In the genomic region with DNA sequence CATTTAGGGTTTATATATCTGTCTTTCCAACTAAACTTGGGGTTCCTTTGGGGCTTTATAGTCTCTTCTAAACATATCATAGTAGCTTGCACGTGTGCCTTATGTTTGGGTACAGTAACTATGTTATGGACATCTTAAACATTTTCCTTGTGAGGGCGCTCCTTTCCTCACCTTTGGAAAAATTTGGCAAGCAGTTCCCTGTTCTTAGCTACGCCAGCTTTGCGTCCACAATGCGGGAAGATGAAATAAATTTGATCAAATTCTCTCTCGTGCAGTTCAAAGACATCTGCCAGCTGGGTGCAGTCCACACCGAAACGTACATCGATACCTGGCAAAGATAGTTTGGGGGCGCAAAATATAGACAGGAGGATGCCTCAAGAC, we compare ENCODE assay signal across 1 cellular context.
TF ChIP-seq lines count a peak whose summit lies in the region.

No MANE protein-coding gene starts in this region.

TF ChIP-seq in GM23338, 12 proteins besides CTCF, POLR2A, EP300 and RAD21 (continued from another document):
- TF ChIP-seq, protein P1, sequence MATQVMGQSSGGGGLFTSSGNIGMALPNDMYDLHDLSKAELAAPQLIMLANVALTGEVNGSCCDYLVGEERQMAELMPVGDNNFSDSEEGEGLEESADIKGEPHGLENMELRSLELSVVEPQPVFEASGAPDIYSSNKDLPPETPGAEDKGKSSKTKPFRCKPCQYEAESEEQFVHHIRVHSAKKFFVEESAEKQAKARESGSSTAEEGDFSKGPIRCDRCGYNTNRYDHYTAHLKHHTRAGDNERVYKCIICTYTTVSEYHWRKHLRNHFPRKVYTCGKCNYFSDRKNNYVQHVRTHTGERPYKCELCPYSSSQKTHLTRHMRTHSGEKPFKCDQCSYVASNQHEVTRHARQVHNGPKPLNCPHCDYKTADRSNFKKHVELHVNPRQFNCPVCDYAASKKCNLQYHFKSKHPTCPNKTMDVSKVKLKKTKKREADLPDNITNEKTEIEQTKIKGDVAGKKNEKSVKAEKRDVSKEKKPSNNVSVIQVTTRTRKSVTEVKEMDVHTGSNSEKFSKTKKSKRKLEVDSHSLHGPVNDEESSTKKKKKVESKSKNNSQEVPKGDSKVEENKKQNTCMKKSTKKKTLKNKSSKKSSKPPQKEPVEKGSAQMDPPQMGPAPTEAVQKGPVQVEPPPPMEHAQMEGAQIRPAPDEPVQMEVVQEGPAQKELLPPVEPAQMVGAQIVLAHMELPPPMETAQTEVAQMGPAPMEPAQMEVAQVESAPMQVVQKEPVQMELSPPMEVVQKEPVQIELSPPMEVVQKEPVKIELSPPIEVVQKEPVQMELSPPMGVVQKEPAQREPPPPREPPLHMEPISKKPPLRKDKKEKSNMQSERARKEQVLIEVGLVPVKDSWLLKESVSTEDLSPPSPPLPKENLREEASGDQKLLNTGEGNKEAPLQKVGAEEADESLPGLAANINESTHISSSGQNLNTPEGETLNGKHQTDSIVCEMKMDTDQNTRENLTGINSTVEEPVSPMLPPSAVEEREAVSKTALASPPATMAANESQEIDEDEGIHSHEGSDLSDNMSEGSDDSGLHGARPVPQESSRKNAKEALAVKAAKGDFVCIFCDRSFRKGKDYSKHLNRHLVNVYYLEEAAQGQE (IDR thresholded peaks at IDR 0.05; ENCODE audit: unreplicated experiment), result no peak
- no peak for TF ChIP-seq POLR2AphosphoS5 (IDR thresholded peaks at IDR 0.05; ENCODE audit: low read depth)
- TF ChIP-seq JUNB (IDR thresholded peaks at IDR 0.05; ENCODE audit: unreplicated experiment), result no peak
- no peak for TF ChIP-seq EZH2 (IDR thresholded peaks at IDR 0.05; ENCODE audit: low read depth, unreplicated experiment)
- TF ChIP-seq CREB1 (CRISPR knock-in tag; IDR thresholded peaks at IDR 0.05; ENCODE audit: low read depth), result no peak
- no peak for TF ChIP-seq EZH2phosphoT487 (IDR thresholded peaks at IDR 0.05; ENCODE audit: unreplicated experiment)
- TF ChIP-seq, protein P2, sequence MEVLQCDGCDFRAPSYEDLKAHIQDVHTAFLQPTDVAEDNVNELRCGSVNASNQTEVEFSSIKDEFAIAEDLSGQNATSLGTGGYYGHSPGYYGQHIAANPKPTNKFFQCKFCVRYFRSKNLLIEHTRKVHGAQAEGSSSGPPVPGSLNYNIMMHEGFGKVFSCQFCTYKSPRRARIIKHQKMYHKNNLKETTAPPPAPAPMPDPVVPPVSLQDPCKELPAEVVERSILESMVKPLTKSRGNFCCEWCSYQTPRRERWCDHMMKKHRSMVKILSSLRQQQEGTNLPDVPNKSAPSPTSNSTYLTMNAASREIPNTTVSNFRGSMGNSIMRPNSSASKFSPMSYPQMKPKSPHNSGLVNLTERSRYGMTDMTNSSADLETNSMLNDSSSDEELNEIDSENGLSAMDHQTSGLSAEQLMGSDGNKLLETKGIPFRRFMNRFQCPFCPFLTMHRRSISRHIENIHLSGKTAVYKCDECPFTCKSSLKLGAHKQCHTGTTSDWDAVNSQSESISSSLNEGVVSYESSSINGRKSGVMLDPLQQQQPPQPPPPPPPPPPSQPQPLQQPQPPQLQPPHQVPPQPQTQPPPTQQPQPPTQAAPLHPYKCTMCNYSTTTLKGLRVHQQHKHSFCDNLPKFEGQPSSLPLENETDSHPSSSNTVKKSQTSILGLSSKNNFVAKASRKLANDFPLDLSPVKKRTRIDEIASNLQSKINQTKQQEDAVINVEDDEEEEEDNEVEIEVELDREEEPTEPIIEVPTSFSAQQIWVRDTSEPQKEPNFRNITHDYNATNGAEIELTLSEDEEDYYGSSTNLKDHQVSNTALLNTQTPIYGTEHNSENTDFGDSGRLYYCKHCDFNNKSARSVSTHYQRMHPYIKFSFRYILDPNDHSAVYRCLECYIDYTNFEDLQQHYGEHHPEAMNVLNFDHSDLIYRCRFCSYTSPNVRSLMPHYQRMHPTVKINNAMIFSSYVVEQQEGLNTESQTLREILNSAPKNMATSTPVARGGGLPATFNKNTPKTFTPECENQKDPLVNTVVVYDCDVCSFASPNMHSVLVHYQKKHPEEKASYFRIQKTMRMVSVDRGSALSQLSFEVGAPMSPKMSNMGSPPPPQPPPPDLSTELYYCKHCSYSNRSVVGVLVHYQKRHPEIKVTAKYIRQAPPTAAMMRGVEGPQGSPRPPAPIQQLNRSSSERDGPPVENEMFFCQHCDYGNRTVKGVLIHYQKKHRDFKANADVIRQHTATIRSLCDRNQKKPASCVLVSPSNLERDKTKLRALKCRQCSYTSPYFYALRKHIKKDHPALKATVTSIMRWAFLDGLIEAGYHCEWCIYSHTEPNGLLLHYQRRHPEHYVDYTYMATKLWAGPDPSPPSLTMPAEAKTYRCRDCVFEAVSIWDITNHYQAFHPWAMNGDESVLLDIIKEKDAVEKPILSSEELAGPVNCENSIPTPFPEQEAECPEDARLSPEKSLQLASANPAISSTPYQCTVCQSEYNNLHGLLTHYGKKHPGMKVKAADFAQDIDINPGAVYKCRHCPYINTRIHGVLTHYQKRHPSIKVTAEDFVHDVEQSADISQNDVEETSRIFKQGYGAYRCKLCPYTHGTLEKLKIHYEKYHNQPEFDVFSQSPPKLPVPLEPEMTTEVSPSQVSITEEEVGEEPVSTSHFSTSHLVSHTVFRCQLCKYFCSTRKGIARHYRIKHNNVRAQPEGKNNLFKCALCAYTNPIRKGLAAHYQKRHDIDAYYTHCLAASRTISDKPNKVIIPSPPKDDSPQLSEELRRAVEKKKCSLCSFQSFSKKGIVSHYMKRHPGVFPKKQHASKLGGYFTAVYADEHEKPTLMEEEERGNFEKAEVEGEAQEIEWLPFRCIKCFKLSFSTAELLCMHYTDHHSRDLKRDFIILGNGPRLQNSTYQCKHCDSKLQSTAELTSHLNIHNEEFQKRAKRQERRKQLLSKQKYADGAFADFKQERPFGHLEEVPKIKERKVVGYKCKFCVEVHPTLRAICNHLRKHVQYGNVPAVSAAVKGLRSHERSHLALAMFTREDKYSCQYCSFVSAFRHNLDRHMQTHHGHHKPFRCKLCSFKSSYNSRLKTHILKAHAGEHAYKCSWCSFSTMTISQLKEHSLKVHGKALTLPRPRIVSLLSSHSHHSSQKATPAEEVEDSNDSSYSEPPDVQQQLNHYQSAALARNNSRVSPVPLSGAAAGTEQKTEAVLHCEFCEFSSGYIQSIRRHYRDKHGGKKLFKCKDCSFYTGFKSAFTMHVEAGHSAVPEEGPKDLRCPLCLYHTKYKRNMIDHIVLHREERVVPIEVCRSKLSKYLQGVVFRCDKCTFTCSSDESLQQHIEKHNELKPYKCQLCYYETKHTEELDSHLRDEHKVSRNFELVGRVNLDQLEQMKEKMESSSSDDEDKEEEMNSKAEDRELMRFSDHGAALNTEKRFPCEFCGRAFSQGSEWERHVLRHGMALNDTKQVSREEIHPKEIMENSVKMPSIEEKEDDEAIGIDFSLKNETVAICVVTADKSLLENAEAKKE (CRISPR knock-in tag; IDR thresholded peaks at IDR 0.05), result no peak
- TF ChIP-seq STAT1 (IDR thresholded peaks at IDR 0.05; ENCODE audit: unreplicated experiment), result no peak
- no peak for TF ChIP-seq ZNF114 (CRISPR knock-in tag; IDR thresholded peaks at IDR 0.05)
